Comparison of ENCODE assay signal across 10 cellular contexts in genomic region chr22:36336246-36337182, GRCh38. TPM values are rescaled to one million over a fixed set of nuclear protein-coding genes. Genes with fewer than 3 reads are reported as not detected.
DNase-seq lines count a peak whose midpoint lies in the region; ATAC-seq, FAIRE-seq and TF ChIP-seq lines count a peak whose summit lies in the region.
"Had no signal": no experiment of that assay in that cellular context is flagged by ENCODE, and none has a peak within 500 bp of the region (broad histone marks: within the 10 kb centered on the region; RNA-seq: fewer than 3 reads in every experiment).

No MANE protein-coding gene starts in this region.

- intact Hi-C loops in transverse colon (cut with DNase I; ENCODE audit: low total_unique reads), result no loop called here

- no peak for TF ChIP-seq POLR2A in transverse colon (IDR thresholded peaks at IDR 0.05)

- H3K4me3 ChIP-seq in bronchial epithelial cell (ENCODE audit: low read depth, low read length) (no peak overlapping the region), mucosa of rectum (ENCODE audit: low read length in 2 of 2) (no peak overlapping the region), transverse colon (no peak overlapping the region)

- WGBS in transverse colon (ENCODE audit: low coverage in 1 of 2), 2 donors, result 66 to 100% methylated on average over 4 to 26 of the region's 26 CpGs

- peaks cover 100% of the 10 kb centered on the region for H3K4me1 Mint-ChIP-seq in activated T-cell treated with anti-CD3 and anti-CD28 coated beads, Interleukin-2, amount 50 U/mL, for 72 hours (ENCODE audit: low read depth)

- H3K27me3 Mint-ChIP-seq in activated T-cell treated with anti-CD3 and anti-CD28 coated beads, Interleukin-2, amount 50 U/mL, for 72 hours (ENCODE audit: low read depth), result no peaks in the 10 kb centered on the region

- H3K27ac ChIP-seq in mucosa of rectum (ENCODE audit: low read depth in 2 of 2, low read length in 2 of 2), result peak overlapping the region; percentile 28 to 95
- H3K27ac ChIP-seq in transverse colon, result peak overlapping the region; percentile 92 to 99 (median 96)

- no peak overlapping the region for H3K9ac ChIP-seq in mucosa of rectum (ENCODE audit: low read depth in 1 of 2, low read length in 2 of 2)

- no peak for TF ChIP-seq EP300 in transverse colon (IDR thresholded peaks at IDR 0.05; ENCODE audit: low read depth)

- H3K4me3 Mint-ChIP-seq in activated T-cell treated with anti-CD3 and anti-CD28 coated beads, Interleukin-2, amount 50 U/mL, for 72 hours, result peak overlapping the region; percentile 33 to 91

- peaks cover 13 to 42% of the 10 kb centered on the region in 2 donors for H3K36me3 Mint-ChIP-seq in activated T-cell treated with anti-CD3 and anti-CD28 coated beads, Interleukin-2, amount 50 U/mL, for 72 hours (ENCODE audit: insufficient read depth in 2 of 2)

- H3K9me3 ChIP-seq in mucosa of rectum (ENCODE audit: control insufficient read depth in 2 of 2, low read length in 2 of 2) (no peaks in the 10 kb centered on the region), transverse colon (no peaks in the 10 kb centered on the region)

- DNase-seq in activated T-cell treated with anti-CD3 and anti-CD28 coated beads, Interleukin-2, amount 50 U/mL, for 72 hours, result no peak
- DNase-seq in activated T-cell treated with anti-CD3 and anti-CD28 coated beads for 4 hours (no peak), bronchial epithelial cell (ENCODE audit: low read depth) (no peak), transverse colon (no peak), HPDE6-E6E7 (ENCODE audit: extremely low spot score) (no peak)
- DNase-seq: KBM-7 had no signal

- H3K27me3 ChIP-seq in bronchial epithelial cell (ENCODE audit: control insufficient read depth, insufficient read depth, low read length), result no peaks in the 10 kb centered on the region
- H3K27me3 ChIP-seq in mucosa of rectum (ENCODE audit: control insufficient read depth in 2 of 2, insufficient read depth in 2 of 2, low read length in 2 of 2), result no peaks in the 10 kb centered on the region
- H3K27me3 ChIP-seq in transverse colon, result no peaks in the 10 kb centered on the region

- TF ChIP-seq CTCF in bronchial epithelial cell (IDR thresholded peaks at IDR 0.05; ENCODE audit: insufficient read depth, low read length, severe bottlenecking) (no peak), transverse colon (IDR thresholded peaks at IDR 0.05) (no peak)

- H3K4me1 ChIP-seq in mucosa of rectum (ENCODE audit: control insufficient read depth in 2 of 2, insufficient read depth in 2 of 2, low read length in 2 of 2), result peaks cover 52 to 62% of the 10 kb centered on the region in 2 donors
- H3K4me1 ChIP-seq in transverse colon, result peaks cover 72 to 91% (median 76%) of the 10 kb centered on the region in 4 donors

- H3K9me3 Mint-ChIP-seq in activated T-cell treated with anti-CD3 and anti-CD28 coated beads, Interleukin-2, amount 50 U/mL, for 72 hours, result no peaks in the 10 kb centered on the region

- in situ Hi-C loops in transverse colon (cut with MboI; ENCODE audit: low pct_ligation_motif_present in 1 of 4, low pct_unique_long_range_greater_than_20kb in 1 of 4, low sequenced_read_pairs in 3 of 4), result no loop called here

- FAIRE-seq in bronchial epithelial cell (lab: Jason Lieb, UNC), result peak; percentile 92
- FAIRE-seq: colon had no signal

- H3K36me3 ChIP-seq in bronchial epithelial cell (ENCODE audit: control insufficient read depth, insufficient read depth, low read length), result peaks cover 30% of the 10 kb centered on the region
- H3K36me3 ChIP-seq in mucosa of rectum (ENCODE audit: control insufficient read depth in 2 of 2, insufficient read depth in 2 of 2, low read length in 2 of 2), result peaks cover 80 to 89% of the 10 kb centered on the region in 2 donors
- peaks cover 0 to 33% (median 15%) of the 10 kb centered on the region in 4 donors for H3K36me3 ChIP-seq in transverse colon

- no peak for ATAC-seq in activated T-cell treated with anti-CD3 and anti-CD28 coated beads, Interleukin-2, amount 50 U/mL, for 72 hours (replicated peaks in 1 of 2)
- ATAC-seq in HG02763 (IDR thresholded peaks at IDR 0.05; ENCODE audit: unreplicated experiment) (no peak), GM18868 (IDR thresholded peaks at IDR 0.05; ENCODE audit: unreplicated experiment) (no peak)

- peak overlapping the region; percentile 88 for H3K27ac Mint-ChIP-seq in activated T-cell treated with anti-CD3 and anti-CD28 coated beads, Interleukin-2, amount 50 U/mL, for 72 hours

RNA-seq across cellular contexts. Expression of gene MYH9, which starts 51.3 kb away (rescaled TPM):
- 100 to 1,000 TPM; 529 to 662 TPM for total RNA-seq in activated T-cell treated with anti-CD3 and anti-CD28 coated beads, Interleukin-2, amount 50 U/mL, for 72 hours
- total RNA-seq in bronchial epithelial cell (378 and 611 TPM in 2 replicates), transverse colon (100 to 1,000 TPM; 385 to 511 (median 460) TPM)
